In genomic region chr14:64958743-64959142, GRCh38 we compare ENCODE assay signal across 29 cellular contexts. TPM values are rescaled to one million over a fixed set of nuclear protein-coding genes. Genes with fewer than 3 reads are reported as not detected.
A peak's percentile ranks its signal among the peaks of the same experiment; 100 is the strongest.
DNase-seq lines count a peak whose midpoint lies in the region; ATAC-seq and TF ChIP-seq lines count a peak whose summit lies in the region.
"Had no signal": no experiment of that assay in that cellular context is flagged by ENCODE, and none has a peak within 500 bp of the region (broad histone marks: within the 10 kb centered on the region; RNA-seq: fewer than 3 reads in every experiment).

No MANE protein-coding gene starts in this region.

- no peak overlapping the region for H3K23ac ChIP-seq in H9 (ENCODE audit: insufficient read length, low read depth, low read length)

- no CpG with 5 or more reads among the region's 5 CpGs for WGBS in H9 (ENCODE audit: extremely low coverage, insufficient read length, low lambda C conversion rate)
- WGBS in esophagus squamous epithelium, 2 donors = 53 to 73% methylated on average over 4 of the region's 5 CpGs
- 92 to 98% methylated on average over 5 of the region's 5 CpGs for WGBS in testis, 2 donors

- no peak overlapping the region for H3K56ac ChIP-seq in H9 (ENCODE audit: insufficient read length, low read depth, low read length)

- H4K5ac ChIP-seq in H9 (ENCODE audit: insufficient read length, low read depth, low read length) = no peak overlapping the region

- no peak for TF ChIP-seq CTCF in H9 (conservative IDR thresholded peaks at IDR 0.05)
- no peak for TF ChIP-seq CTCF in esophagus squamous epithelium (IDR thresholded peaks at IDR 0.05)
- no peak for TF ChIP-seq CTCF in testis (IDR thresholded peaks at IDR 0.05)

- H4K20me1 ChIP-seq in H9 (ENCODE audit: control insufficient read depth, insufficient read depth, insufficient read length) = no peaks in the 10 kb centered on the region

- H3K4me1 Mint-ChIP-seq in H9 = peaks cover 46 to 55% of the 10 kb centered on the region in 2 experiments
- H3K4me1 Mint-ChIP-seq in stimulated activated effector memory CD8-positive, alpha-beta T cell treated with anti-CD3 and anti-CD28 coated beads, Interleukin-12 subunit alpha, Interleukin-12 subunit beta, amount 100 ng/mL, for 72 hours = peaks cover 10% of the 10 kb centered on the region
- H3K4me1 Mint-ChIP-seq: CD14-positive monocyte had no signal

- no peak overlapping the region for H3K4ac ChIP-seq in H9 (ENCODE audit: low read depth, low read length)

- no peak overlapping the region for H3K14ac ChIP-seq in H9 (ENCODE audit: insufficient read depth, low read length)

- intact Hi-C loops in esophagus squamous epithelium (cut with DNase I) (no loop called here), testis (cut with DNase I; ENCODE audit: low total_unique reads) (no loop called here)

- H2BK12ac ChIP-seq in H9 (ENCODE audit: insufficient read length, low read depth, low read length) = no peak overlapping the region

- peak overlapping the region; percentile 17 for H4K91ac ChIP-seq in H9 (ENCODE audit: insufficient read length, low read depth, low read length)

- no peak overlapping the region for H3K4me2 ChIP-seq in H9 (ENCODE audit: insufficient read depth, insufficient read length, low read length)

- no peaks in the 10 kb centered on the region for H3K23me2 ChIP-seq in H9 (ENCODE audit: insufficient read length, low read depth, low read length, poor library complexity, severe bottlenecking)

- no peak for TF ChIP-seq POLR2A in esophagus squamous epithelium (IDR thresholded peaks at IDR 0.05)
- TF ChIP-seq POLR2A in testis (IDR thresholded peaks at IDR 0.05) = no peak

- H3K27ac ChIP-seq in H9 (ENCODE audit: insufficient read length, low read depth, low read length) = no peak overlapping the region
- H3K27ac ChIP-seq in angular gyrus (ENCODE audit: low read depth, low read length) = peak overlapping the region; percentile 60
- H3K27ac ChIP-seq in esophagus squamous epithelium = peak overlapping the region in 3 of 4 donors; percentile 34 to 45 (median 40)
- no peak overlapping the region for H3K27ac ChIP-seq in testis
- H3K27ac ChIP-seq: Peyer's patch, SK-N-MC had no signal

- H4K8ac ChIP-seq in H9 (replicated peaks; ENCODE audit: insufficient read length, low read depth, low read length) = no peak overlapping the region

- no peak overlapping the region for H2BK15ac ChIP-seq in H9 (ENCODE audit: low read depth, low read length)

- 0 out of 7 replicates have a peak overlapping the region, but pooled peaks of 1 of the 3 experiments have one; percentile 32 for H3K27ac Mint-ChIP-seq in H9
- H3K27ac Mint-ChIP-seq in stimulated activated effector memory CD8-positive, alpha-beta T cell treated with anti-CD3 and anti-CD28 coated beads, Interleukin-12 subunit alpha, Interleukin-12 subunit beta, amount 100 ng/mL, for 72 hours = peak overlapping the region; percentile 35
- H3K27ac Mint-ChIP-seq: CD14-positive monocyte; CD8-positive, alpha-beta memory T cell had no signal

- no peak for ATAC-seq in stimulated activated effector memory CD8-positive, alpha-beta T cell treated with anti-CD3 and anti-CD28 coated beads, Interleukin-12 subunit alpha, Interleukin-12 subunit beta, amount 100 ng/mL, for 72 hours
- ATAC-seq in HG02970 (IDR thresholded peaks at IDR 0.05; ENCODE audit: low FRiP score, unreplicated experiment) = no peak

- H2BK20ac ChIP-seq in H9 (ENCODE audit: low read depth, low read length, poor library complexity, severe bottlenecking) = no peak overlapping the region

- H3K36me3 Mint-ChIP-seq in H9 (ENCODE audit: insufficient read depth in 1 of 3, low read depth in 3 of 3) = peaks cover 3 to 7% (median 6%) of the 10 kb centered on the region in 3 experiments; a peak in 6 of 7 replicates
- no peaks in the 10 kb centered on the region for H3K36me3 Mint-ChIP-seq in stimulated activated effector memory CD8-positive, alpha-beta T cell treated with anti-CD3 and anti-CD28 coated beads, Interleukin-12 subunit alpha, Interleukin-12 subunit beta, amount 100 ng/mL, for 72 hours

- H3K27me3 ChIP-seq in H9 (ENCODE audit: insufficient read depth, low read length) (no peaks in the 10 kb centered on the region), esophagus squamous epithelium (no peaks in the 10 kb centered on the region), testis (no peaks in the 10 kb centered on the region)
- H3K27me3 ChIP-seq: BE2C, MG63, Peyer's patch had no signal

- no peak overlapping the region for H3T11ph ChIP-seq in H9 (ENCODE audit: low read length)

- no peaks in the 10 kb centered on the region; a peak in 2 of 5 replicates for H3K9me3 Mint-ChIP-seq in H9
- H3K9me3 Mint-ChIP-seq in stimulated activated effector memory CD8-positive, alpha-beta T cell treated with anti-CD3 and anti-CD28 coated beads, Interleukin-12 subunit alpha, Interleukin-12 subunit beta, amount 100 ng/mL, for 72 hours = no peaks in the 10 kb centered on the region
- H3K9me3 Mint-ChIP-seq: CD14-positive monocyte; CD8-positive, alpha-beta memory T cell had no signal

- H3K36me3 ChIP-seq in esophagus squamous epithelium (peaks cover 0 to under 1% (median 0%) of the 10 kb centered on the region in 3 donors), testis (ENCODE audit: low read depth, missing control alignments) (no peaks in the 10 kb centered on the region)
- H3K36me3 ChIP-seq: BE2C, MG63, Peyer's patch had no signal

- no peaks in the 10 kb centered on the region for H3K27me3 Mint-ChIP-seq in H9 (ENCODE audit: low read depth)
- H3K27me3 Mint-ChIP-seq: CD8-positive, alpha-beta memory T cell had no signal

- H2AK5ac ChIP-seq in H9 (ENCODE audit: insufficient read length, low read length) = no peak overlapping the region

- peaks cover 18% of the 10 kb centered on the region; the same call in 1 of the 2 replicates for H3K4me1 ChIP-seq in H9 (ENCODE audit: insufficient read depth, low read length)
- peaks cover 18 to 59% (median 19%) of the 10 kb centered on the region in 3 donors for H3K4me1 ChIP-seq in esophagus squamous epithelium
- H3K4me1 ChIP-seq in testis = no peaks in the 10 kb centered on the region
- H3K4me1 ChIP-seq: Peyer's patch had no signal

- H3K4me3 ChIP-seq in esophagus squamous epithelium (no peak overlapping the region), testis (no peak overlapping the region)
- H3K4me3 ChIP-seq: MG63, Peyer's patch, SK-N-MC had no signal

- H3K18ac ChIP-seq in H9 (ENCODE audit: insufficient read length, low read depth, low read length) = no peak overlapping the region

- no peak overlapping the region for H3K4me3 Mint-ChIP-seq in H9
- no peak overlapping the region for H3K4me3 Mint-ChIP-seq in stimulated activated effector memory CD8-positive, alpha-beta T cell treated with anti-CD3 and anti-CD28 coated beads, Interleukin-12 subunit alpha, Interleukin-12 subunit beta, amount 100 ng/mL, for 72 hours
- H3K4me3 Mint-ChIP-seq: CD14-positive monocyte; CD8-positive, alpha-beta memory T cell had no signal

- no peaks in the 10 kb centered on the region for H3K79me2 ChIP-seq in H9 (ENCODE audit: insufficient read depth, low read length)

- no peaks in the 10 kb centered on the region for H3K79me1 ChIP-seq in H9 (ENCODE audit: insufficient read depth, low read depth, low read length, poor library complexity, severe bottlenecking)

- no peak overlapping the region for H2AFZ ChIP-seq in H9 (ENCODE audit: low read length)

- DNase-seq in H9 = no peak
- DNase-seq in esophagus squamous epithelium (lab: John Stamatoyannopoulos, UW) = no peak
- no peak for DNase-seq in stimulated activated effector memory CD8-positive, alpha-beta T cell treated with anti-CD3 and anti-CD28 coated beads, Interleukin-12 subunit alpha, Interleukin-12 subunit beta, amount 100 ng/mL, for 72 hours (ENCODE audit: low spot score in 2 of 2)
- DNase-seq in NCI-H345 treated with DMSO at 0.1 percent for 48 hours (lab: John Stamatoyannopoulos, UW; ENCODE audit: unreplicated experiment) = no peak
- DNase-seq in RKO (ENCODE audit: low spot score) = no peak
- no peak for DNase-seq in testis
- DNase-seq: 8988T, ACHN, BE2C, DMS 273 treated with DMSO at 0.1 percent for 48 hours, DMS79 treated with DMSO at 0.1 percent for 48 hours, GF-D8, IMR-90, KG1, MG63, NCI-H1105 treated with DMSO at 0.1 percent for 48 hours, NCI-H146, NCI-H1930, NCI-H2107, NCI-H526 treated with DMSO at 0.1 percent for 48 hours, Peyer's patch, SIG-M5 had no signal

- H3K9me3 ChIP-seq in H9 (ENCODE audit: control insufficient read depth, low read depth, low read length) (no peaks in the 10 kb centered on the region), esophagus squamous epithelium (no peaks in the 10 kb centered on the region), testis (no peaks in the 10 kb centered on the region)
- H3K9me3 ChIP-seq: BE2C, MG63, Peyer's patch had no signal

- no peak overlapping the region for H3K9ac ChIP-seq in H9 (ENCODE audit: extremely low read depth, insufficient read length, low read length)

- no peak overlapping the region for H2BK120ac ChIP-seq in H9 (ENCODE audit: low read depth, low read length, poor library complexity, severe bottlenecking)

- H2BK5ac ChIP-seq in H9 (ENCODE audit: insufficient read length, low read length) = no peak overlapping the region

RNA-seq across cellular contexts. Expression of gene RAB15, which starts 13.4 kb away (rescaled TPM):
- total RNA-seq in H9 (2021) (53.7 and 54.3 TPM in 2 replicates), esophagus squamous epithelium (1 to 10 TPM; 2.5 to 7.0 (median 5.2) TPM), testis (1 to 10 TPM; 1.9 to 3.2 TPM)
- polyA plus RNA-seq in testis (ENCODE audit: insufficient read depth, low read depth, low replicate concordance) = 4.0 TPM

RNA-seq across cellular contexts. Expression of gene GPX2, which starts 16.2 kb away (rescaled TPM):
- total RNA-seq in H9 (2021) (0.79 TPM in 1 of 2 replicates, not detected in the other), esophagus squamous epithelium (100 to 1,000 TPM in 3 of 4 donors, 10 to 100 TPM in 1; 97.1 to 273 (median 191) TPM), testis (under 1 TPM in 1 of 2 donors, not detected in 1; 0.99 TPM)
- 1.9 TPM for polyA plus RNA-seq in testis (ENCODE audit: insufficient read depth, low read depth, low replicate concordance)
- total RNA-seq: CD8-positive, alpha-beta memory T cell; IMR-90; NCI-H460; OCI-LY7 had no signal
- polyA plus RNA-seq: CD14-positive monocyte; CD8-positive, alpha-beta memory T cell; IMR-90 had no signal

RNA-seq across cellular contexts. Expression of gene FNTB, which starts 28.0 kb away (rescaled TPM):
- total RNA-seq in H9 (2021) (17.4 and 20.7 TPM in 2 replicates), esophagus squamous epithelium (10 to 100 TPM; 16.2 to 20.4 (median 18.2) TPM), testis (10 to 100 TPM; 52.5 to 68.1 TPM)
- polyA plus RNA-seq in testis (ENCODE audit: insufficient read depth, low read depth, low replicate concordance) = 43.2 TPM

RNA-seq across cellular contexts. Expression of gene CHURC1, which starts 44.5 kb away (rescaled TPM):
- total RNA-seq in H9 (2021) (49.5 and 58.7 TPM in 2 replicates), esophagus squamous epithelium (10 to 100 TPM; 28.9 to 74.7 (median 56.0) TPM), testis (10 to 100 TPM; 53.5 to 55.7 TPM)
- 62.8 TPM for polyA plus RNA-seq in testis (ENCODE audit: insufficient read depth, low read depth, low replicate concordance)

Comparison
In these comparisons a context has a peak if more than half of its experiments do, and no peak if none do; other contexts are left out.
1. H3K27ac ChIP-seq: peak in angular gyrus (single experiment) and esophagus squamous epithelium (3 of 4); none in H9 (single experiment) and testis (0 of 2).
2. RNA of gene GPX2, which starts 16.2 kb away (total RNA-seq): 97.1 to 273 TPM in esophagus squamous epithelium; 0.99 TPM in testis and 0.79 TPM in H9; every median in the first group is over 10 times any median in the second.